ENCODE assay signal across 25 cellular contexts in the genomic region with DNA sequence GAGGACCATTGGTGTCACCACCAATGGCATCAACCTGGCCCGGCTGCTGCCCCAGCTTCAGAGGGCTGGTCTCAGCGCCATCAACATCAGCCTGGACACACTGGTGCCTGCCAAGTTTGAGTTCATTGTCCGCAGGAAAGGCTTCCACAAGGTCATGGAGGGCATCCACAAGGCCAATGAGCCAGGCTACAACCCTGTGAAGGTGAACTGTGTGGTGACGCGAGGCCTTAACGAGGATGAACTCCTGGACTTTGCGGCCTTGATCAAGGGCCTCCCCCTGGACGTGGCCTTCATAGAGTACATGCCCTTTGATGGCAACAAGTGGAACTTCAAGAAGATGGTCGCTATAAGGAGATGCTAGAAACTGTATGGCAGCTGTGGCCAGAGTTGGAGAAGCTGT.
"Had no signal": no experiment of that assay in that cellular context is flagged by ENCODE, and none has a peak within 500 bp of the region (broad histone marks: within the 10 kb centered on the region; RNA-seq: fewer than 3 reads in every experiment).

No MANE protein-coding gene starts in this region.

- H3K36me3 ChIP-seq: neural progenitor cell, ovary, stomach, thoracic aorta, thyroid gland, tibial nerve, upper lobe of left lung, vagina had no signal

- H3K27me3 ChIP-seq: neural progenitor cell, ovary, stomach, thyroid gland, tibial nerve, upper lobe of left lung, vagina had no signal

- DNase-seq: natural killer cell; occipital lobe; ovary; psoas muscle; stimulated activated CD4-positive, alpha-beta T cell treated with anti-CD3 and anti-CD28 coated beads, Interleukin-15, amount 100 ng/mL, for 24 hours; stimulated activated CD4-positive, alpha-beta T cell treated with anti-CD3 and anti-CD28 coated beads, Interleukin-2, amount 100 ng/mL, for 24 hours; stimulated activated CD4-positive, alpha-beta T cell treated with anti-CD3 and anti-CD28 coated beads, Interleukin-2, amount 100 ng/mL, for 48 hours; stimulated activated CD4-positive, alpha-beta T cell treated with anti-CD3 and anti-CD28 coated beads, Interleukin-4, amount 100 ng/mL, for 24 hours; stimulated activated naive B cell treated with anti-CD40 and anti-IgM and Interleukin-4, amounts not matched to agents 10 μg/mL and 1 μg/mL and 100 μg/mL, for 72 hours; stimulated activated naive CD4-positive, alpha-beta T cell treated with Interleukin-2 at 50 U/mL for 16 hours; stomach; thyroid gland; trophoblast cell had no signal

- H3K4me3 ChIP-seq: neural progenitor cell, ovary, psoas muscle, skin epidermis, smooth muscle cell, stomach, thoracic aorta, thyroid gland, tibial nerve, upper lobe of left lung, vagina had no signal

- H3K4me2 ChIP-seq: neural progenitor cell, smooth muscle cell had no signal

- FAIRE-seq: urothelium cell line had no signal

- H3K9ac ChIP-seq: neural progenitor cell, parathyroid adenoma had no signal

- ATAC-seq: natural killer cell; right cardiac atrium; sciatic nerve; stimulated activated effector memory CD8-positive, alpha-beta T cell treated with anti-CD3 and anti-CD28 coated beads, Interleukin-12 subunit alpha, Interleukin-12 subunit beta, amount 100 ng/mL, for 72 hours; stimulated activated naive B cell treated with anti-CD40 and anti-IgM and Interleukin-4, amounts not matched to agents 10 μg/mL and 1 μg/mL and 100 μg/mL, for 72 hours had no signal

- H3K9me3 ChIP-seq: ovary, thoracic aorta, thyroid gland, upper lobe of left lung, vagina had no signal

- H3K27ac ChIP-seq: neural progenitor cell, ovary, psoas muscle, skin epidermis, stomach, thoracic aorta, thyroid gland, upper lobe of left lung, vagina had no signal

- H3K79me2 ChIP-seq: parathyroid adenoma had no signal

- H2AFZ ChIP-seq: neural progenitor cell had no signal
